Comparison of ENCODE assay signal across 9 cellular contexts in the genomic region with DNA sequence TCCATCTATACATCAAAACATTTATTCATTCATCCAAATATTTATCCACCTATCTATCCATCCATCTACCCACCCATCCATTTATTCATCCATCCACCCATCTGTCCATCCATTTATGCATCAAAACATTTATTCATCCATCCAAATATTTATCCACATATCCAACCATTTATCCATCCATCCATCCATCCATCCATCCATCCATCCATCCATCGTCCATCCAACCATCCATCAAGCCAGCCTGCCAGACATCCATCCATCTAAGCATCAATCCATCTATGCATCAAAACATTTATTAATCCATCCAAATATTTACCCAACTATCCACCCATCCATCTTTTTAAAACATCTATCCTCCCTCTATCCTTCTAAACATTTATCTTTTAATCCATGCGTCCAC.
"Had no signal": no experiment of that assay in that cellular context is flagged by ENCODE, and none has a peak within 500 bp of the region (broad histone marks: within the 10 kb centered on the region; RNA-seq: fewer than 3 reads in every experiment).

No MANE protein-coding gene starts in this region.

- H3K4me3 Mint-ChIP-seq: H9, HFFc6 had no signal

- H3K4me3 ChIP-seq: GM23248, K562 had no signal

- H3K9ac ChIP-seq: GM23248 had no signal

- H3K27ac Mint-ChIP-seq: H9, HFFc6 had no signal

- H3K27ac ChIP-seq: GM23248, HL-60 had no signal

- ATAC-seq: HepG2, K562 had no signal

- H3K9me3 Mint-ChIP-seq: H9 had no signal

- H2AFZ ChIP-seq: GM23248 had no signal

- DNase-seq: GM23248, GOT3, H9, HCEC 1CT, HFFc6, KG1 had no signal
